8 cellular contexts compared by ENCODE assay signal in genomic region chr12:21526053-21526452, GRCh38. TPM values are rescaled to one million over a fixed set of nuclear protein-coding genes. Genes with fewer than 3 reads are reported as not detected.
A peak's percentile ranks its signal among the peaks of the same experiment; 100 is the strongest.
DNase-seq lines count a peak whose midpoint lies in the region; ATAC-seq, FAIRE-seq and TF ChIP-seq lines count a peak whose summit lies in the region.

Gene SPX, plus strand, starts transcription at chr12:21526296. Its CDS starts 177 bp downstream, at chr12:21526473.

- no peak for FAIRE-seq in K562 (lab: Jason Lieb, UNC)

- no peak for TF ChIP-seq POLR2A in K562 (conservative IDR thresholded peaks at IDR 0.05)

- H3K27ac ChIP-seq in K562 (ENCODE audit: extremely low read depth, low read depth, low read length) (no peak within 1 kb of the TSS), left lung (no peak within 1 kb of the TSS)

- H3K9me3 ChIP-seq in K562 (replicated peaks; ENCODE audit: control insufficient read depth, insufficient read depth, low read depth, low read length): no peaks in the 10 kb centered on the region
- no peaks in the 10 kb centered on the region for H3K9me3 ChIP-seq in left lung

- H2AFZ ChIP-seq in K562 (ENCODE audit: low read depth, low read length): no peak within 1 kb of the TSS

- in situ Hi-C loops in K562 (cut with MboI): no loop called here

- CTCF ChIA-PET in K562 (lab: Yijun Ruan, JAX; ENCODE audit: low intra/inter-chr PET ratio): no interaction called here

- TF ChIP-seq EP300 in K562 (IDR thresholded peaks at IDR 0.05; ENCODE audit: low read length): no peak

- 44% methylated on average over 1 of the region's 1 CpG for WGBS in K562 (ENCODE audit: insufficient coverage, low coverage, missing lambda C conversion rate)

- H3K36me3 ChIP-seq in K562 (ENCODE audit: control insufficient read depth, insufficient read depth, low read length): no peaks in the 10 kb centered on the region
- H3K36me3 ChIP-seq in left lung: no peaks in the 10 kb centered on the region

- H3K27me3 ChIP-seq in K562 (ENCODE audit: control insufficient read depth in 2 of 2, insufficient read depth in 2 of 2, low read length in 2 of 2) (peaks cover 4 to 13% of the 10 kb centered on the region in 2 experiments; a peak in 3 of 5 replicates), left lung (peaks cover 3 to 55% of the 10 kb centered on the region in 2 donors)

- intact Hi-C loops in Right ventricle myocardium inferior (cut with DNase I) (loop anchor here (10.0 kb wide), 2 partner anchors 79 to 159 kb away; partner anchors contain the start of gene GYS2), left cardiac atrium (cut with DNase I) (no loop called here), K562 (cut with micrococcal nuclease) (no loop called here), left lung (cut with DNase I) (no loop called here), posterior cingulate gyrus (cut with DNase I) (no loop called here)

- no peak within 1 kb of the TSS for H3K9ac ChIP-seq in K562 (ENCODE audit: insufficient read depth in 1 of 2, low read depth in 2 of 2, low read length in 2 of 2)

- H4K20me1 ChIP-seq in K562 (replicated peaks; ENCODE audit: control insufficient read depth, insufficient read depth, low read length): no peaks in the 10 kb centered on the region

- peaks cover 0 to 8% of the 10 kb centered on the region in 2 experiments; a peak in 2 of 5 replicates for H3K4me1 ChIP-seq in K562 (replicated peaks in 1 of 2; ENCODE audit: control insufficient read depth in 2 of 2, insufficient read depth in 2 of 2, low read length in 2 of 2)
- H3K4me1 ChIP-seq in left lung: peaks cover 0 to 4% of the 10 kb centered on the region in 2 donors

- POLR2A ChIA-PET in K562 (lab: Yijun Ruan, JAX): interaction anchor here (0.6 kb wide), 1 partner anchor 23 kb away, joined by 3 read pairs; no protein-coding TSS in a partner anchor

- DNase-seq in Right ventricle myocardium inferior (ENCODE audit: missing footprints) (no peak), left cardiac atrium (no peak), K562 (ENCODE audit: extremely low read depth in 1 of 4, low spot score in 3 of 4) (no peak), left lung (no peak), posterior cingulate gyrus (no peak), pons (ENCODE audit: low spot score) (no peak)

- H3K9me1 ChIP-seq in K562 (ENCODE audit: control insufficient read depth, insufficient read depth, low read length): no peaks in the 10 kb centered on the region

- no peak for TF ChIP-seq CTCF in K562 (IDR thresholded peaks at IDR 0.05 in 2 of 3, conservative IDR thresholded peaks at IDR 0.05 in 1 of 3; ENCODE audit: insufficient read depth in 2 of 3, low read depth in 1 of 3, low read length in 3 of 3)
- TF ChIP-seq CTCF in left lung (IDR thresholded peaks at IDR 0.05): no peak

- BruUV-seq in K562 (replicated peaks; lab: Mats Ljungman, UMichigan): no TSS peak

- no peaks in the 10 kb centered on the region for H3K79me2 ChIP-seq in K562 (ENCODE audit: control insufficient read depth, insufficient read depth, low read length)

- no peak for TF ChIP-seq RAD21 in K562 (CRISPR knock-in tag; conservative IDR thresholded peaks at IDR 0.05 in 1 of 2, IDR thresholded peaks at IDR 0.05 in 1 of 2)

- H3K4me2 ChIP-seq in K562 (ENCODE audit: insufficient read depth, low read length): no peak within 1 kb of the TSS

- H3K4me3 ChIP-seq in K562 (no peak within 1 kb of the TSS), left lung (peak within 1 kb of the TSS; percentile 37 to 52)

- ATAC-seq in Right ventricle myocardium inferior: no peak
- ATAC-seq in left cardiac atrium: no peak
- no peak for ATAC-seq in K562
- no peak for ATAC-seq in left lung
- no peak for ATAC-seq in HG02610 (IDR thresholded peaks at IDR 0.05; ENCODE audit: unreplicated experiment)
- ATAC-seq in GM18858 (IDR thresholded peaks at IDR 0.05; ENCODE audit: unreplicated experiment): no peak

TF ChIP-seq in K562, 482 proteins besides CTCF, POLR2A, EP300 and RAD21 (continues in another document):
- no peak for TF ChIP-seq PBX2 (CRISPR knock-in tag; IDR thresholded peaks at IDR 0.05; ENCODE audit: low read depth)
- TF ChIP-seq PBX2 (tag; conservative IDR thresholded peaks at IDR 0.05; ENCODE audit: low read depth): peak; percentile 71
- TF ChIP-seq JUND (IDR thresholded peaks at IDR 0.05; ENCODE audit: borderline replicate concordance, low read depth, low read length): 0 out of 2 replicates have a peak, but pooled peaks have one; percentile 21
- peak; percentile 21; the same call in 1 of the 3 replicates for TF ChIP-seq JUND (tag; IDR thresholded peaks at IDR 0.05; ENCODE audit: borderline replicate concordance, low read depth, low read length)
- TF ChIP-seq GABPA (tag; conservative IDR thresholded peaks at IDR 0.05; ENCODE audit: low read depth): 0 out of 2 replicates have a peak, but pooled peaks have one; percentile 22
- no peak for TF ChIP-seq ZNF778 (CRISPR knock-in tag; IDR thresholded peaks at IDR 0.05)
- peak; percentile 92 for TF ChIP-seq PKNOX1 (IDR thresholded peaks at IDR 0.05)
- TF ChIP-seq ZBED1 (IDR thresholded peaks at IDR 0.05): no peak
- TF ChIP-seq ARID3B (CRISPR knock-in tag; IDR thresholded peaks at IDR 0.05; ENCODE audit: borderline replicate concordance): no peak
- TF ChIP-seq ZNF212 (CRISPR knock-in tag; IDR thresholded peaks at IDR 0.05): no peak
- TF ChIP-seq FOXK1 (CRISPR knock-in tag; IDR thresholded peaks at IDR 0.05; ENCODE audit: borderline replicate concordance): no peak
- no peak for TF ChIP-seq NRF1 (conservative IDR thresholded peaks at IDR 0.05 in 1 of 2, IDR thresholded peaks at IDR 0.05 in 1 of 2)

RNA-seq across cellular contexts. Expression of gene SPX, which starts in this region (rescaled TPM):
- total RNA-seq in Right ventricle myocardium inferior: 12.4 TPM
- 1 to 10 TPM; 2.6 to 6.5 TPM for total RNA-seq in left cardiac atrium
- 0.14 TPM in 1 of 2 replicates, not detected in the other for total RNA-seq in K562 (2011; cell fraction: chromatin; rRNA removed; ENCODE audit: low replicate concordance)
- total RNA-seq in K562 (2011; cell fraction: nucleolus; rRNA removed): 0.13 TPM in 1 of 2 replicates, not detected in the other
- not detected in 2 replicates for total RNA-seq in K562 (2011; cell fraction: nucleoplasm; rRNA removed)
- total RNA-seq in K562 (2014; rRNA removed): 0.23 TPM in 1 of 2 replicates, not detected in the other
- total RNA-seq in K562 (2014; rRNA removed; fragmentation: Illumina TruSeq; extraction: Trizol): 0.11 and 0.13 TPM in 2 replicates
- total RNA-seq in K562 (2015; rRNA removed; fragmentation: Illumina TruSeq; extraction: Trizol): 0.11 and 0.40 TPM in 2 replicates
- total RNA-seq in K562 (2021): 0.11 TPM in 2 replicates
- polyA plus RNA-seq in K562 (2011; rRNA removed): 0.05 and 0.14 TPM in 2 replicates
- 0.04 and 0.07 TPM in 2 replicates for polyA plus RNA-seq in K562 (2011; cell fraction: cytosol; rRNA removed)
- 0.04 TPM in 1 of 2 replicates, not detected in the other for polyA plus RNA-seq in K562 (2011; cell fraction: nucleus; rRNA removed)
- 0.05 and 5.1 TPM in 2 replicates for polyA plus RNA-seq in K562 (2012)
- 0.06 TPM in 1 of 2 replicates, not detected in the other for polyA plus RNA-seq in K562 (2014; fragmentation: Illumina TruSeq; extraction: Trizol)
- polyA plus RNA-seq in K562 (2014; fragmentation: Nextera tagmentation; extraction: Ambion mirVana): under 1 TPM; 0.10 to 0.21 TPM
- polyA plus RNA-seq in K562 (2014; rRNA removed): 0.16 TPM in 1 of 2 replicates, not detected in the other
- 0.04 TPM in 1 of 2 replicates, not detected in the other for polyA minus RNA-seq in K562 (2011; rRNA and poly(A)+ RNA removed)
- not detected in 2 replicates for polyA minus RNA-seq in K562 (2011; cell fraction: cytosol; rRNA and poly(A)+ RNA removed)
- not detected in 2 replicates for polyA minus RNA-seq in K562 (2011; cell fraction: nucleus; rRNA and poly(A)+ RNA removed)
- under 1 TPM; 0.44 to 0.79 TPM for total RNA-seq in left lung
